In the genomic region with DNA sequence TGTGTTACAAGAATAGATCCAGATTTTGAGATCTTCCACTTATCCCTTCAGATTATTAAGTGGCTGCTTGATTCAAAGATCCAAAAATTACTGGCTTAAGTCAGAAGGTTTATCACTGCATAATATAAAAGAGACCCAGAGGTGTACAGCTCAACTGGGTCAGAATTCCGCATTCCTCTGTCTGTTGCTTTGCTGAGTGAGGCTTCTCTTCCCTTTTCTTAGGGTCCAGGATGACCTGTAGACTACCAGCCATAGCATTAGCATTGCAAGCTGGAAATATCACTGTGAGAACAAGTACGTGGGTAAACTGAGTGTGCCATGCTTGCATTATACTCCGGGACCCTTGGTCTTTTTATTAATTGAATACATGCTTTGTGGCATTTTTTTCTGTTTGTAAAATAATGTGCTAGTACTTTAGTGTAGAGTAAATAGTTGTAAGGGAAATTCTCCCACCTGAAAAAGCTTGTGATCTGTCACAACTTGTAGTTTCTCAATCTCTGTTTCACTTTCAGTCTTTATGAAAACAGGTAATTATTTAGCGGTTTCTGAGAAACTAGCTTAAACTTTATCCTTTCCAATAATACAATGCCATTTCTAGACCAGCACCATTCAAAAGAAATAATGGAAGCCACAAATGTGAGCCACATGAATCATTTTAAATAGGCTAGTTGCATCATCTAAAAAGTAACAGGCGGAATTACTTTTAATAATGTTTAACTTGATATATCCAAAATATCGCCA, we compare ENCODE assay signal across 10 cellular contexts.
DNase-seq lines count a peak whose midpoint lies in the region; ATAC-seq lines count a peak whose summit lies in the region.
"Had no signal": no experiment of that assay in that cellular context is flagged by ENCODE, and none has a peak within 500 bp of the region (broad histone marks: within the 10 kb centered on the region; RNA-seq: fewer than 3 reads in every experiment).

No MANE protein-coding gene starts in this region.

- H3K4me3 ChIP-seq in GM08714 (ENCODE audit: low read length): peak overlapping the region; percentile 58; the same call in 1 of the 2 replicates

- DNase-seq in activated naive CD8-positive, alpha-beta T cell treated with anti-CD3 and anti-CD28 coated beads, Interleukin-2, amount 50 U/mL, for 24 hours: no peak
- DNase-seq in NCI-H446 (lab: John Stamatoyannopoulos, UW) (no peak), NCI-H187 (lab: John Stamatoyannopoulos, UW) (no peak)
- DNase-seq in stimulated activated CD4-positive, alpha-beta T cell treated with anti-CD3 and anti-CD28 coated beads, Interleukin-12 subunit alpha, Interleukin-12 subunit beta, amount 100 ng/mL, for 4 hours: no peak
- DNase-seq: activated gamma-delta T cell, cortex of kidney had no signal

- H3K4me1 Mint-ChIP-seq in activated naive CD8-positive, alpha-beta T cell treated with anti-CD3 and anti-CD28 coated beads, Interleukin-2, amount 50 U/mL, for 24 hours: peaks cover 21% of the 10 kb centered on the region

- H3K27me3 Mint-ChIP-seq in activated naive CD8-positive, alpha-beta T cell treated with anti-CD3 and anti-CD28 coated beads, Interleukin-2, amount 50 U/mL, for 24 hours: no peaks in the 10 kb centered on the region

- ATAC-seq in GM18907 (IDR thresholded peaks at IDR 0.05; ENCODE audit: unreplicated experiment) (peak; percentile 71), HG03280 (IDR thresholded peaks at IDR 0.05; ENCODE audit: unreplicated experiment) (peak; percentile 41), GM18858 (IDR thresholded peaks at IDR 0.05; ENCODE audit: unreplicated experiment) (no peak)
- ATAC-seq in activated naive CD8-positive, alpha-beta T cell treated with anti-CD3 and anti-CD28 coated beads, Interleukin-2, amount 50 U/mL, for 24 hours: peak; percentile 48

- H3K9me3 Mint-ChIP-seq in activated naive CD8-positive, alpha-beta T cell treated with anti-CD3 and anti-CD28 coated beads, Interleukin-2, amount 50 U/mL, for 24 hours: no peaks in the 10 kb centered on the region

- peak overlapping the region; percentile 15 for H3K4me3 Mint-ChIP-seq in activated naive CD8-positive, alpha-beta T cell treated with anti-CD3 and anti-CD28 coated beads, Interleukin-2, amount 50 U/mL, for 24 hours

- no peaks in the 10 kb centered on the region for H3K36me3 Mint-ChIP-seq in activated naive CD8-positive, alpha-beta T cell treated with anti-CD3 and anti-CD28 coated beads, Interleukin-2, amount 50 U/mL, for 24 hours (ENCODE audit: low read depth)

- peak overlapping the region; percentile 26 for H3K27ac Mint-ChIP-seq in activated naive CD8-positive, alpha-beta T cell treated with anti-CD3 and anti-CD28 coated beads, Interleukin-2, amount 50 U/mL, for 24 hours
